In the genomic region with DNA sequence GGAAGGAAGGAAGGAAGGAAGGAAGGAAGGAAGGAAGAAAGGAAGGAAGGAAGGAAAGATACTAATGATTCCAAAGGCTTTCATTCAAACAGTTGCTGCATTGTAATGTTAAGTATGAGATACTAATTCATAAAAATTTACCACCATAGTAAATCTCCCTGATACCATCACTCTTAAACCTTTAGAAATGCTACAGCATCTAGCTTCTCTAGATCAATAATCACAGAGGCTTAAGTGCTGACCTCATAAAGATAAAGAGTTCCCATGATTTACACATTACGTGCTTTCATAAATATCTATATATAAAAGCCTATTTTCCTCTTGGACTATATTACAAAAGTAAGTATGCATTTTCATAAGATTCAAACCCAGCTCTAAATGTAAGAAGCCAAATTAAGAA, we compare ENCODE assay signal across 39 cellular contexts. TPM values are rescaled to one million over a fixed set of nuclear protein-coding genes. Genes with fewer than 3 reads are reported as not detected.
"Had no signal": no experiment of that assay in that cellular context is flagged by ENCODE, and none has a peak within 500 bp of the region (broad histone marks: within the 10 kb centered on the region; RNA-seq: fewer than 3 reads in every experiment).

No MANE protein-coding gene starts in this region.

- H3K36me3 ChIP-seq: MG63 had no signal

- H3K27me3 ChIP-seq: MG63 had no signal

- H3K9me3 ChIP-seq: MG63 had no signal

- H3K4me3 ChIP-seq: MG63 had no signal

- DNase-seq: Karpas-422, Kasumi-1, MG63, MV-4-11, NCI-H1048, NCI-H1092, NCI-H1092 treated with DMSO at 0.1 percent for 48 hours, NCI-H1105, NCI-H1105 treated with DMSO at 0.1 percent for 48 hours, NCI-H1417, NCI-H1417 treated with DMSO at 0.1 percent for 48 hours, NCI-H1436, NCI-H1436 treated with DMSO at 0.1 percent for 48 hours, NCI-H146, NCI-H1694, NCI-H1694 treated with DMSO at 0.1 percent for 48 hours, NCI-H187, NCI-H187 treated with DMSO at 0.1 percent for 48 hours, NCI-H1930, NCI-H2029, NCI-H2029 treated with DMSO at 0.1 percent for 48 hours, NCI-H2081, NCI-H2081 treated with DMSO at 0.1 percent for 48 hours, NCI-H2107, NCI-H2171, NCI-H2171 treated with DMSO at 0.1 percent for 48 hours, NCI-H2227 treated with DMSO at 0.1 percent for 48 hours, NCI-H226, NCI-H345, NCI-H446, NCI-H446 treated with DMSO at 0.1 percent for 48 hours, NCI-H510A, NCI-H510A treated with DMSO at 0.1 percent for 48 hours, NCI-H524, NCI-H524 treated with DMSO at 0.1 percent for 48 hours had no signal

RNA-seq across cellular contexts. Expression of a gene that starts 36.4 kb away (rescaled TPM):
- total RNA-seq: LHCN-M2, M059J, MCF 10A, NCI-H460 had no signal
